ENCODE assay signal across 10 cellular contexts in genomic region chr3:159761377-159761776, GRCh38.
DNase-seq lines count a peak whose midpoint lies in the region; ATAC-seq, FAIRE-seq and TF ChIP-seq lines count a peak whose summit lies in the region.
"Had no signal": no experiment of that assay in that cellular context is flagged by ENCODE, and none has a peak within 500 bp of the region (broad histone marks: within the 10 kb centered on the region; RNA-seq: fewer than 3 reads in every experiment).

No MANE protein-coding gene starts in this region.

- H3K4me1 Mint-ChIP-seq in neural crest cell, result peaks cover 18% of the 10 kb centered on the region

- no peak overlapping the region for H2AFZ ChIP-seq in fibroblast of lung (ENCODE audit: low read length)

- no peak overlapping the region for H3K9ac ChIP-seq in fibroblast of lung (ENCODE audit: insufficient read depth, low read length)

- ATAC-seq in HG02798 (IDR thresholded peaks at IDR 0.05; ENCODE audit: poor library complexity, unreplicated experiment), result no peak
- ATAC-seq in GM21619 (IDR thresholded peaks at IDR 0.05; ENCODE audit: unreplicated experiment), result no peak
- ATAC-seq in activated CD4-positive, CD25-positive, alpha-beta regulatory T cell treated with anti-CD3 and anti-CD28 coated beads, Interleukin-2, amount 50 U/mL, for 24 hours, result no peak

- peak overlapping the region; percentile 76 for H3K4me3 Mint-ChIP-seq in neural crest cell

- no peaks in the 10 kb centered on the region for H3K9me3 Mint-ChIP-seq in neural crest cell

- H3K79me2 ChIP-seq in fibroblast of lung (ENCODE audit: control insufficient read depth, insufficient read depth, low read length), result peaks cover 6% of the 10 kb centered on the region

- no peak overlapping the region for H3K4me3 ChIP-seq in fibroblast of lung (replicated peaks in 1 of 4; ENCODE audit: control extremely low read depth in 1 of 4, insufficient read depth in 1 of 4, low read depth in 3 of 4, low read length in 4 of 4)

- FAIRE-seq in RCC 7860 (lab: Jason Lieb, UNC), result peak; percentile 2

- H3K27ac ChIP-seq in fibroblast of lung (ENCODE audit: insufficient read depth, low read length), result no peak overlapping the region

- TF ChIP-seq CTCF in fibroblast of lung (conservative IDR thresholded peaks at IDR 0.05 in 1 of 2, IDR thresholded peaks at IDR 0.05 in 1 of 2; ENCODE audit: low read depth in 1 of 2, low read length in 2 of 2) (no peak), neural crest cell (conservative IDR thresholded peaks at IDR 0.05) (no peak)

- DNase-seq in Caki2 (ENCODE audit: low read depth) (peak; percentile 63), RCC 7860 (ENCODE audit: low spot score) (peak; percentile 19), fibroblast of lung (ENCODE audit: low read depth in 2 of 2) (peak; percentile 48 to 60), neural crest cell (ENCODE audit: low read depth, low spot score) (no peak)
- no peak for DNase-seq in activated naive CD4-positive, alpha-beta T cell (lab: John Stamatoyannopoulos, UW)
- DNase-seq: activated CD4-positive, alpha-beta T cell treated with anti-CD3 and anti-CD28 coated beads, Interleukin-2, amount 10 ng/mL, durations not matched to agents 24 days and 14 days; DND-41 had no signal

- no peaks in the 10 kb centered on the region for H3K9me3 ChIP-seq in fibroblast of lung (ENCODE audit: control insufficient read depth, insufficient read depth, low read depth, low read length)

- peaks cover 31% of the 10 kb centered on the region for H3K27me3 Mint-ChIP-seq in neural crest cell (ENCODE audit: low read depth)

- no peaks in the 10 kb centered on the region for H4K20me1 ChIP-seq in fibroblast of lung (ENCODE audit: control insufficient read depth, extremely low read depth, insufficient read depth, low read length)

- H3K36me3 ChIP-seq in fibroblast of lung (ENCODE audit: control insufficient read depth, insufficient read depth, low read length), result no peaks in the 10 kb centered on the region

- H3K27ac Mint-ChIP-seq in neural crest cell (ENCODE audit: unreplicated experiment), result no peak overlapping the region
- H3K27ac Mint-ChIP-seq: activated CD4-positive, alpha-beta T cell treated with anti-CD3 and anti-CD28 coated beads, Interleukin-2, amount 10 ng/mL, durations not matched to agents 24 days and 14 days had no signal

- in situ Hi-C loops in Caki2 (cut with HindIII; ENCODE audit: low pct_unique_long_range_greater_than_20kb, low sequenced_read_pairs), result no loop called here

- H3K4me1 ChIP-seq in fibroblast of lung (ENCODE audit: control insufficient read depth, extremely low read depth, insufficient read depth, low read length), result peaks cover 14% of the 10 kb centered on the region

- H3K27me3 ChIP-seq in fibroblast of lung (ENCODE audit: control insufficient read depth, insufficient read depth, low read length), result no peaks in the 10 kb centered on the region

- H3K36me3 Mint-ChIP-seq in neural crest cell (ENCODE audit: low read depth), result peaks cover 5% of the 10 kb centered on the region

- H3K4me2 ChIP-seq in fibroblast of lung (ENCODE audit: extremely low read depth, insufficient read depth, low read length), result peak overlapping the region; percentile 6

Comparison
In these comparisons a context has a peak if more than half of its experiments do, and no peak if none do; other contexts are left out.
1. DNase-seq: peak in Caki2 (single experiment), RCC 7860 (single experiment) and fibroblast of lung (2 of 2); none in neural crest cell (single experiment) and activated naive CD4-positive, alpha-beta T cell (0 of 4).